Comparison of ENCODE assay signal across 2 cellular contexts in the genomic region with DNA sequence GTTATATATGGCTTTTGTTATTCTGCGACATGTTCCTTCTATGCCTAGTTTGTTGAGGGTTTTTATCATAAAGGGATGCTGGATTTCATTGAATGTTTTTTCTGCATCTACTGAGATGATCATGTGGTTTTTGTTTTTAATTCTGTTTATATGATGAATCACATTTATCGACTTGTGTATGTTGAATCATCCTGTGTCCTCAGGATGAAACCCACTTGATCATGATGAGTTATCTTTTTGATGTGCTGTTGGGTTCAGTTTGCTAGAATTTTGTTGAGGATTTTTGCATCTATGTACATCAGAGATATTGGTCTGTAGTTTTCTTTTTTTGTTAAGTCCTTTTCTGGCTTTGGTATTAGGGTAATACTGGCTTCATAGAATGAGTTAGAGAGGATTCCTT.
A peak's percentile ranks its signal among the peaks of the same experiment; 100 is the strongest.
TF ChIP-seq lines count a peak whose summit lies in the region.

No MANE protein-coding gene starts in this region.

TF ChIP-seq in SK-N-SH, 30 proteins besides CTCF, POLR2A, EP300 and RAD21 (continued from another document):
- TF ChIP-seq, protein P1, sequence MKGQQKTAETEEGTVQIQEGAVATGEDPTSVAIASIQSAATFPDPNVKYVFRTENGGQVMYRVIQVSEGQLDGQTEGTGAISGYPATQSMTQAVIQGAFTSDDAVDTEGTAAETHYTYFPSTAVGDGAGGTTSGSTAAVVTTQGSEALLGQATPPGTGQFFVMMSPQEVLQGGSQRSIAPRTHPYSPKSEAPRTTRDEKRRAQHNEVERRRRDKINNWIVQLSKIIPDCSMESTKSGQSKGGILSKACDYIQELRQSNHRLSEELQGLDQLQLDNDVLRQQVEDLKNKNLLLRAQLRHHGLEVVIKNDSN (IDR thresholded peaks at IDR 0.05; ENCODE audit: borderline replicate concordance, low read depth): no peak
- TF ChIP-seq TEAD4 (IDR thresholded peaks at IDR 0.05; ENCODE audit: borderline replicate concordance, insufficient read depth): no peak
- TF ChIP-seq, protein P2, sequence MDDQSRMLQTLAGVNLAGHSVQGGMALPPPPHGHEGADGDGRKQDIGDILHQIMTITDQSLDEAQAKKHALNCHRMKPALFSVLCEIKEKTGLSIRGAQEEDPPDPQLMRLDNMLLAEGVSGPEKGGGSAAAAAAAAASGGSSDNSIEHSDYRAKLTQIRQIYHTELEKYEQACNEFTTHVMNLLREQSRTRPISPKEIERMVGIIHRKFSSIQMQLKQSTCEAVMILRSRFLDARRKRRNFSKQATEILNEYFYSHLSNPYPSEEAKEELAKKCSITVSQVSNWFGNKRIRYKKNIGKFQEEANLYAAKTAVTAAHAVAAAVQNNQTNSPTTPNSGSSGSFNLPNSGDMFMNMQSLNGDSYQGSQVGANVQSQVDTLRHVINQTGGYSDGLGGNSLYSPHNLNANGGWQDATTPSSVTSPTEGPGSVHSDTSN (IDR thresholded peaks at IDR 0.05): peak; percentile 58
- TF ChIP-seq TAF1 (IDR thresholded peaks at IDR 0.05; ENCODE audit: borderline replicate concordance, low read depth, low read length): no peak
- peak; percentile 50 for TF ChIP-seq TCF12 (IDR thresholded peaks at IDR 0.05)
- TF ChIP-seq RCOR1 (IDR thresholded peaks at IDR 0.05; ENCODE audit: low read length): no peak
- no peak for TF ChIP-seq SIN3A (IDR thresholded peaks at IDR 0.05; ENCODE audit: borderline replicate concordance, low read depth, low read length)
- TF ChIP-seq ELF1 (IDR thresholded peaks at IDR 0.05): no peak
- TF ChIP-seq RFX5 (IDR thresholded peaks at IDR 0.05; ENCODE audit: low read length): no peak
- TF ChIP-seq, protein P3, sequence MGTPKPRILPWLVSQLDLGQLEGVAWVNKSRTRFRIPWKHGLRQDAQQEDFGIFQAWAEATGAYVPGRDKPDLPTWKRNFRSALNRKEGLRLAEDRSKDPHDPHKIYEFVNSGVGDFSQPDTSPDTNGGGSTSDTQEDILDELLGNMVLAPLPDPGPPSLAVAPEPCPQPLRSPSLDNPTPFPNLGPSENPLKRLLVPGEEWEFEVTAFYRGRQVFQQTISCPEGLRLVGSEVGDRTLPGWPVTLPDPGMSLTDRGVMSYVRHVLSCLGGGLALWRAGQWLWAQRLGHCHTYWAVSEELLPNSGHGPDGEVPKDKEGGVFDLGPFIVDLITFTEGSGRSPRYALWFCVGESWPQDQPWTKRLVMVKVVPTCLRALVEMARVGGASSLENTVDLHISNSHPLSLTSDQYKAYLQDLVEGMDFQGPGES (IDR thresholded peaks at IDR 0.05; ENCODE audit: low read depth, low read length): no peak
- TF ChIP-seq, protein P4, sequence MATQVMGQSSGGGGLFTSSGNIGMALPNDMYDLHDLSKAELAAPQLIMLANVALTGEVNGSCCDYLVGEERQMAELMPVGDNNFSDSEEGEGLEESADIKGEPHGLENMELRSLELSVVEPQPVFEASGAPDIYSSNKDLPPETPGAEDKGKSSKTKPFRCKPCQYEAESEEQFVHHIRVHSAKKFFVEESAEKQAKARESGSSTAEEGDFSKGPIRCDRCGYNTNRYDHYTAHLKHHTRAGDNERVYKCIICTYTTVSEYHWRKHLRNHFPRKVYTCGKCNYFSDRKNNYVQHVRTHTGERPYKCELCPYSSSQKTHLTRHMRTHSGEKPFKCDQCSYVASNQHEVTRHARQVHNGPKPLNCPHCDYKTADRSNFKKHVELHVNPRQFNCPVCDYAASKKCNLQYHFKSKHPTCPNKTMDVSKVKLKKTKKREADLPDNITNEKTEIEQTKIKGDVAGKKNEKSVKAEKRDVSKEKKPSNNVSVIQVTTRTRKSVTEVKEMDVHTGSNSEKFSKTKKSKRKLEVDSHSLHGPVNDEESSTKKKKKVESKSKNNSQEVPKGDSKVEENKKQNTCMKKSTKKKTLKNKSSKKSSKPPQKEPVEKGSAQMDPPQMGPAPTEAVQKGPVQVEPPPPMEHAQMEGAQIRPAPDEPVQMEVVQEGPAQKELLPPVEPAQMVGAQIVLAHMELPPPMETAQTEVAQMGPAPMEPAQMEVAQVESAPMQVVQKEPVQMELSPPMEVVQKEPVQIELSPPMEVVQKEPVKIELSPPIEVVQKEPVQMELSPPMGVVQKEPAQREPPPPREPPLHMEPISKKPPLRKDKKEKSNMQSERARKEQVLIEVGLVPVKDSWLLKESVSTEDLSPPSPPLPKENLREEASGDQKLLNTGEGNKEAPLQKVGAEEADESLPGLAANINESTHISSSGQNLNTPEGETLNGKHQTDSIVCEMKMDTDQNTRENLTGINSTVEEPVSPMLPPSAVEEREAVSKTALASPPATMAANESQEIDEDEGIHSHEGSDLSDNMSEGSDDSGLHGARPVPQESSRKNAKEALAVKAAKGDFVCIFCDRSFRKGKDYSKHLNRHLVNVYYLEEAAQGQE (IDR thresholded peaks at IDR 0.05; ENCODE audit: low read depth, low read length): no peak
- peak; percentile 58; the same call in 1 of the 2 replicates for TF ChIP-seq FOSL2 (IDR thresholded peaks at IDR 0.05; ENCODE audit: borderline replicate concordance, low read depth)
- TF ChIP-seq CHD2 (IDR thresholded peaks at IDR 0.05; ENCODE audit: low read length, partially characterized antibody): no peak

TF ChIP-seq in SK-N-SH treated with all-trans-retinoic acid at 6 μM for 48 hours, 23 proteins besides CTCF, POLR2A, EP300 and RAD21 (continued from another document):
- TF ChIP-seq, protein P5, sequence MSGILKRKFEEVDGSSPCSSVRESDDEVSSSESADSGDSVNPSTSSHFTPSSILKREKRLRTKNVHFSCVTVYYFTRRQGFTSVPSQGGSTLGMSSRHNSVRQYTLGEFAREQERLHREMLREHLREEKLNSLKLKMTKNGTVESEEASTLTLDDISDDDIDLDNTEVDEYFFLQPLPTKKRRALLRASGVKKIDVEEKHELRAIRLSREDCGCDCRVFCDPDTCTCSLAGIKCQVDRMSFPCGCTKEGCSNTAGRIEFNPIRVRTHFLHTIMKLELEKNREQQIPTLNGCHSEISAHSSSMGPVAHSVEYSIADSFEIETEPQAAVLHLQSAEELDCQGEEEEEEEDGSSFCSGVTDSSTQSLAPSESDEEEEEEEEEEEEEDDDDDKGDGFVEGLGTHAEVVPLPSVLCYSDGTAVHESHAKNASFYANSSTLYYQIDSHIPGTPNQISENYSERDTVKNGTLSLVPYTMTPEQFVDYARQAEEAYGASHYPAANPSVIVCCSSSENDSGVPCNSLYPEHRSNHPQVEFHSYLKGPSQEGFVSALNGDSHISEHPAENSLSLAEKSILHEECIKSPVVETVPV (CRISPR knock-in tag; IDR thresholded peaks at IDR 0.05): no peak
- TF ChIP-seq, protein P6, sequence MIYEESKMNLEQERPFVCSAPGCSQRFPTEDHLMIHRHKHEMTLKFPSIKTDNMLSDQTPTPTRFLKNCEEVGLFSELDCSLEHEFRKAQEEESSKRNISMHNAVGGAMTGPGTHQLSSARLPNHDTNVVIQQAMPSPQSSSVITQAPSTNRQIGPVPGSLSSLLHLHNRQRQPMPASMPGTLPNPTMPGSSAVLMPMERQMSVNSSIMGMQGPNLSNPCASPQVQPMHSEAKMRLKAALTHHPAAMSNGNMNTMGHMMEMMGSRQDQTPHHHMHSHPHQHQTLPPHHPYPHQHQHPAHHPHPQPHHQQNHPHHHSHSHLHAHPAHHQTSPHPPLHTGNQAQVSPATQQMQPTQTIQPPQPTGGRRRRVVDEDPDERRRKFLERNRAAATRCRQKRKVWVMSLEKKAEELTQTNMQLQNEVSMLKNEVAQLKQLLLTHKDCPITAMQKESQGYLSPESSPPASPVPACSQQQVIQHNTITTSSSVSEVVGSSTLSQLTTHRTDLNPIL (CRISPR knock-in tag; IDR thresholded peaks at IDR 0.05; ENCODE audit: low read depth): no peak
